In genomic region chr15:50891159-50891558, GRCh38 we compare ENCODE assay signal across 26 cellular contexts.
"Had no signal": no experiment of that assay in that cellular context is flagged by ENCODE, and none has a peak within 500 bp of the region (broad histone marks: within the 10 kb centered on the region; RNA-seq: fewer than 3 reads in every experiment).

No MANE protein-coding gene starts in this region.

- H3K4me1 ChIP-seq: suprapubic skin, testis, tibial artery, upper lobe of left lung, upper lobe of right lung, uterus, vagina had no signal

- H3K27me3 ChIP-seq: stomach, suprapubic skin, testis, thyroid gland, tibial artery, tibial nerve, transverse colon, upper lobe of left lung, upper lobe of right lung, uterus, vagina had no signal

- ATAC-seq: stimulated activated effector memory CD8-positive, alpha-beta T cell treated with anti-CD3 and anti-CD28 coated beads, Interleukin-12 subunit alpha, Interleukin-12 subunit beta, amount 100 ng/mL, for 72 hours; stimulated activated memory B cell treated with anti-CD40 and anti-IgM and Interleukin-4, amounts not matched to agents 10 μg/mL and 1 μg/mL and 100 μg/mL, for 72 hours; stimulated activated naive B cell treated with anti-CD40 and anti-IgM and Interleukin-4, amounts not matched to agents 10 μg/mL and 1 μg/mL and 100 μg/mL, for 72 hours; stimulated activated naive CD8-positive, alpha-beta T cell treated with anti-CD3 and anti-CD28 coated beads, Interleukin-15, amount 100 ng/mL, for 72 hours; stimulated activated naive CD8-positive, alpha-beta T cell treated with anti-CD3 and anti-CD28 coated beads, Interleukin-15, Interleukin-2, amounts not matched to agents 100 U/mL and 50 U/mL, for 24 hours; upper lobe of right lung had no signal

- H3K27ac ChIP-seq: stomach, suprapubic skin, testis, thoracic aorta, thyroid gland, tibial artery, tibial nerve, transverse colon, upper lobe of left lung, upper lobe of right lung, uterus, vagina had no signal

- H3K4me3 ChIP-seq: stomach, suprapubic skin, testis, thoracic aorta, thyroid gland, tibial artery, tibial nerve, transverse colon, upper lobe of left lung, upper lobe of right lung, uterus, vagina had no signal

- DNase-seq: stimulated activated CD4-positive, alpha-beta T cell treated with anti-CD3 and anti-CD28 coated beads, Interleukin-2, amount 100 ng/mL, for 48 hours; stimulated activated CD4-positive, alpha-beta T cell treated with anti-CD3 and anti-CD28 coated beads, Interleukin-4, amount 100 ng/mL, for 1 hour; stimulated activated CD4-positive, alpha-beta T cell treated with anti-CD3 and anti-CD28 coated beads, Interleukin-4, amount 100 ng/mL, for 24 hours; stimulated activated CD4-positive, alpha-beta T cell treated with anti-CD3 and anti-CD28 coated beads, Interleukin-4, amount 100 ng/mL, for 4 hours; stimulated activated CD8-positive, alpha-beta memory T cell treated with anti-CD3 and anti-CD28 coated beads, Interleukin-4, amount 100 ng/mL, for 48 hours; stimulated activated naive B cell treated with anti-CD40 and anti-IgM and Interleukin-4, amounts not matched to agents 10 μg/mL and 1 μg/mL and 100 μg/mL, for 72 hours; stimulated activated naive CD4-positive, alpha-beta T cell; stimulated activated naive CD4-positive, alpha-beta T cell treated with Interleukin-2 at 50 U/mL for 16 hours; stimulated activated naive CD8-positive, alpha-beta T cell treated with anti-CD3 and anti-CD28 coated beads, Interleukin-15, amount 100 ng/mL, for 72 hours; stimulated activated naive CD8-positive, alpha-beta T cell treated with anti-CD3 and anti-CD28 coated beads, Interleukin-15, Interleukin-2, amounts not matched to agents 100 U/mL and 50 U/mL, for 24 hours; stomach; substantia nigra; testis; thyroid gland; tibial artery; transverse colon; upper lobe of left lung; upper lobe of right lung; uterus had no signal

- FAIRE-seq: urothelium cell line had no signal

- H3K36me3 ChIP-seq: stomach, suprapubic skin, thoracic aorta, thyroid gland, transverse colon, upper lobe of left lung, upper lobe of right lung, uterus, vagina had no signal

- H3K9me3 ChIP-seq: suprapubic skin, testis, thoracic aorta, thyroid gland, upper lobe of right lung, vagina had no signal
